9 cellular contexts compared by ENCODE assay signal in the genomic region with DNA sequence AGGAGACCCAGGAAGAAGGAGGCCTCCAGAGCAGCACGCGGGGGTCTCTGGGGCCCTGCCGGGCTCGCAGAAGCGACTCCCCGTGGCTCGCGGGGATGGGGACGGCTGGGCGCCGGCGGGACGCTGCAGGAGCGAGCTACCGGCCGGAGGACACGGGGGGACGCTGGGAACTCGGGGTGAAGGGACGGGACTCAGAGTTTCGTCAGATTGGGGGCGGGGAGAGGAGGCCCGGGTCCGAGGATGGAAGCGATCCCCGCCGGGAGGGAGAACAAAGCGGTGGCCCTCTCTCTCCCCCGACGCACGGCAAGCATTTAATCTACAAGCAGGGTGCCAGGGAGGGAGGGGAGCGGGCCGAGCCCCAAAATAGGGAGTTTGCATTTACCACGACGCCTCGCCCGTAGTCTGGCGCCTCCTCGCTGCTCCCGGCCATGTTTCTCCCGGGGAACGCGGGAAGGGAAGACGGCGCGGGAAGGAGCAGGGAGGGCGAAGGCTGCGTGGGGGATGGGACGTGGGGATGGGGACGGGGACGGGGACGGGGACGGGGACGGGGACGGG. TPM values are rescaled to one million over a fixed set of nuclear protein-coding genes. Genes with fewer than 3 reads are reported as not detected.
A peak's percentile ranks its signal among the peaks of the same experiment; 100 is the strongest.
DNase-seq lines count a peak whose midpoint lies in the region; ATAC-seq and TF ChIP-seq lines count a peak whose summit lies in the region.
"Had no signal": no experiment of that assay in that cellular context is flagged by ENCODE, and none has a peak within 500 bp of the region (broad histone marks: within the 10 kb centered on the region; RNA-seq: fewer than 3 reads in every experiment).

A gene with protein sequence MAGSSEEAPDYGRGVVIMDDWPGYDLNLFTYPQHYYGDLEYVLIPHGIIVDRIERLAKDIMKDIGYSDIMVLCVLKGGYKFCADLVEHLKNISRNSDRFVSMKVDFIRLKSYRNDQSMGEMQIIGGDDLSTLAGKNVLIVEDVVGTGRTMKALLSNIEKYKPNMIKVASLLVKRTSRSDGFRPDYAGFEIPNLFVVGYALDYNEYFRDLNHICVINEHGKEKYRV (minus strand): TSS at position 461 of the 555 bp plus-strand sequence. CDS start 31 bp downstream, at position 430.

- no peak for TF ChIP-seq POLR2A in heart left ventricle (IDR thresholded peaks at IDR 0.05)

- H2AK5ac ChIP-seq in trophoblast cell (ENCODE audit: low read length) = peak within 1 kb of the TSS; percentile 39

- H2BK12ac ChIP-seq in trophoblast cell (ENCODE audit: low read length) = no peak within 1 kb of the TSS

- peak within 1 kb of the TSS; percentile 89 for H3K18ac ChIP-seq in trophoblast cell (ENCODE audit: low read length)

- H3K79me1 ChIP-seq in trophoblast cell (ENCODE audit: low read length) = peaks cover 9% of the 10 kb centered on the region

- peaks cover 27% of the 10 kb centered on the region for H3K4me1 Mint-ChIP-seq in activated naive CD8-positive, alpha-beta T cell treated with anti-CD3 and anti-CD28 coated beads, Interleukin-2, amount 50 U/mL, for 24 hours

- H4K12ac ChIP-seq in trophoblast cell (ENCODE audit: low read depth, low read length) = peak within 1 kb of the TSS; percentile 88

- 2 to 4% (median 3%) methylated on average over 20 to 55 of the region's 55 CpGs for WGBS in heart left ventricle, 4 donors
- no CpG with 5 or more reads among the region's 55 CpGs for WGBS in trophoblast cell (ENCODE audit: extremely low coverage, insufficient coverage, insufficient read length)

- peak within 1 kb of the TSS; percentile 86 for H3K27ac Mint-ChIP-seq in activated naive CD8-positive, alpha-beta T cell treated with anti-CD3 and anti-CD28 coated beads, Interleukin-2, amount 50 U/mL, for 24 hours

- peak in 1 of 12 donors; percentile 18 for TF ChIP-seq CTCF in heart left ventricle (IDR thresholded peaks at IDR 0.05)

- H3K4me1 ChIP-seq in heart left ventricle (peaks cover 0 to 34% (median 16%) of the 10 kb centered on the region in 12 donors), trophoblast cell (ENCODE audit: control insufficient read depth in 1 of 2, insufficient read depth in 2 of 2, low read length in 2 of 2) (peaks cover 4 to 9% of the 10 kb centered on the region in 2 experiments)

- ATAC-seq in GM21786 (IDR thresholded peaks at IDR 0.05; ENCODE audit: unreplicated experiment) (peak; percentile 16), heart left ventricle (peak; percentile 22 to 61 (median 46))
- peak; percentile 13 for ATAC-seq in activated naive CD8-positive, alpha-beta T cell treated with anti-CD3 and anti-CD28 coated beads, Interleukin-2, amount 50 U/mL, for 24 hours

- peak within 1 kb of the TSS; percentile 89 for H3K14ac ChIP-seq in trophoblast cell (ENCODE audit: low read length)

- no peaks in the 10 kb centered on the region for H3K36me3 Mint-ChIP-seq in activated naive CD8-positive, alpha-beta T cell treated with anti-CD3 and anti-CD28 coated beads, Interleukin-2, amount 50 U/mL, for 24 hours (ENCODE audit: low read depth)

- peaks cover 5% of the 10 kb centered on the region for H3K79me2 ChIP-seq in trophoblast cell (ENCODE audit: control insufficient read depth, insufficient read depth, low read length, poor library complexity)

- H4K8ac ChIP-seq in trophoblast cell (ENCODE audit: low read depth, low read length) = peak within 1 kb of the TSS; percentile 91

- no peaks in the 10 kb centered on the region for H3K27me3 ChIP-seq in heart left ventricle
- no peaks in the 10 kb centered on the region for H3K27me3 ChIP-seq in trophoblast cell (ENCODE audit: insufficient read depth, low read length)

- H3K9me3 Mint-ChIP-seq in activated naive CD8-positive, alpha-beta T cell treated with anti-CD3 and anti-CD28 coated beads, Interleukin-2, amount 50 U/mL, for 24 hours = no peaks in the 10 kb centered on the region

- H2BK5ac ChIP-seq in trophoblast cell (ENCODE audit: low read depth, low read length, poor library complexity) = peak within 1 kb of the TSS; percentile 31

- H2BK120ac ChIP-seq in trophoblast cell (ENCODE audit: insufficient read depth, low read length, poor library complexity) = peak within 1 kb of the TSS; percentile 78

- intact Hi-C loops in heart left ventricle (cut with DNase I) = loop anchor here in 7 of 10 donors (2.0 to 10.0 kb wide), 6 partner anchors 225 to 310 kb away; a partner anchor contains a TSS

- DNase-seq in DMS 273 (lab: John Stamatoyannopoulos, UW; ENCODE audit: unreplicated experiment) = peak; percentile 67
- no peak for DNase-seq in DMS 273 treated with DMSO at 0.1 percent for 48 hours (lab: John Stamatoyannopoulos, UW)
- peak; percentile 55 for DNase-seq in NCI-H1105 treated with DMSO at 0.1 percent for 48 hours (lab: John Stamatoyannopoulos, UW)
- peak; percentile 44 for DNase-seq in activated naive CD8-positive, alpha-beta T cell treated with anti-CD3 and anti-CD28 coated beads, Interleukin-2, amount 50 U/mL, for 24 hours
- DNase-seq in heart left ventricle = peak; percentile 43 to 82 (median 61)
- peak in 1 of 2 donors; percentile 21 for DNase-seq in trophoblast cell
- DNase-seq in islet precursor cell = no peak

- H4K91ac ChIP-seq in trophoblast cell (ENCODE audit: low read depth, low read length) = peak within 1 kb of the TSS; percentile 80

- H3K9me3 ChIP-seq in heart left ventricle = no peaks in the 10 kb centered on the region
- no peaks in the 10 kb centered on the region for H3K9me3 ChIP-seq in trophoblast cell (ENCODE audit: insufficient read depth, low read depth, low read length)

- H3K23ac ChIP-seq in trophoblast cell (ENCODE audit: low read length) = no peak within 1 kb of the TSS

- peak within 1 kb of the TSS; percentile 80 for H3K9ac ChIP-seq in trophoblast cell (ENCODE audit: low read length)

- peaks cover 2% of the 10 kb centered on the region for H3K27me3 Mint-ChIP-seq in activated naive CD8-positive, alpha-beta T cell treated with anti-CD3 and anti-CD28 coated beads, Interleukin-2, amount 50 U/mL, for 24 hours

- peak within 1 kb of the TSS; percentile 47 to 73 (median 64) for H3K4me3 ChIP-seq in heart left ventricle
- H3K4me3 ChIP-seq in trophoblast cell (ENCODE audit: low read depth, low read length) = peak within 1 kb of the TSS; percentile 80

- peak within 1 kb of the TSS; percentile 61 for H3K4ac ChIP-seq in trophoblast cell (ENCODE audit: low read depth, low read length)

- peak within 1 kb of the TSS; percentile 76 for H3K4me3 Mint-ChIP-seq in activated naive CD8-positive, alpha-beta T cell treated with anti-CD3 and anti-CD28 coated beads, Interleukin-2, amount 50 U/mL, for 24 hours

- H3K27ac ChIP-seq in heart left ventricle (peak within 1 kb of the TSS; percentile 21 to 86 (median 79)), trophoblast cell (ENCODE audit: low read depth, low read length) (no peak within 1 kb of the TSS)
- H3K27ac ChIP-seq: 22Rv1 had no signal

- peak within 1 kb of the TSS; percentile 91 for H3K4me2 ChIP-seq in trophoblast cell (ENCODE audit: low read length)

- peak within 1 kb of the TSS; percentile 87 for H2AFZ ChIP-seq in trophoblast cell (ENCODE audit: insufficient read depth, low read length, poor library complexity)

- H3K36me3 ChIP-seq in heart left ventricle (no peaks in the 10 kb centered on the region), trophoblast cell (ENCODE audit: control insufficient read depth in 1 of 2, insufficient read depth in 2 of 2, low read length in 2 of 2) (no peaks in the 10 kb centered on the region)

RNA-seq across cellular contexts. Expression of the gene that starts here (rescaled TPM):
- total RNA-seq in heart left ventricle = 10 to 100 TPM in 1 of 9 donors, 1 to 10 TPM in 8; 1.9 to 13.1 (median 4.6) TPM
- polyA plus RNA-seq in heart left ventricle = 1 to 10 TPM; 3.3 to 5.2 TPM
- polyA plus RNA-seq in trophoblast cell (2013) = 3.8 and 3.9 TPM in 2 replicates

Comparison
In these comparisons a context has a peak if more than half of its experiments do, and no peak if none do; other contexts are left out.
1. DNase-seq: peak in DMS 273 (single experiment), NCI-H1105 treated with DMSO at 0.1 percent for 48 hours (single experiment), activated naive CD8-positive, alpha-beta T cell treated with anti-CD3 and anti-CD28 coated beads, Interleukin-2, amount 50 U/mL, for 24 hours (single experiment) and heart left ventricle (5 of 5); none in DMS 273 treated with DMSO at 0.1 percent for 48 hours (single experiment) and islet precursor cell (single experiment).
2. Peak in every context shown above with its lines, with median percentiles within 50 percentile points of each other: ATAC-seq.